ENCODE assay signal across 8 cellular contexts in the genomic region with DNA sequence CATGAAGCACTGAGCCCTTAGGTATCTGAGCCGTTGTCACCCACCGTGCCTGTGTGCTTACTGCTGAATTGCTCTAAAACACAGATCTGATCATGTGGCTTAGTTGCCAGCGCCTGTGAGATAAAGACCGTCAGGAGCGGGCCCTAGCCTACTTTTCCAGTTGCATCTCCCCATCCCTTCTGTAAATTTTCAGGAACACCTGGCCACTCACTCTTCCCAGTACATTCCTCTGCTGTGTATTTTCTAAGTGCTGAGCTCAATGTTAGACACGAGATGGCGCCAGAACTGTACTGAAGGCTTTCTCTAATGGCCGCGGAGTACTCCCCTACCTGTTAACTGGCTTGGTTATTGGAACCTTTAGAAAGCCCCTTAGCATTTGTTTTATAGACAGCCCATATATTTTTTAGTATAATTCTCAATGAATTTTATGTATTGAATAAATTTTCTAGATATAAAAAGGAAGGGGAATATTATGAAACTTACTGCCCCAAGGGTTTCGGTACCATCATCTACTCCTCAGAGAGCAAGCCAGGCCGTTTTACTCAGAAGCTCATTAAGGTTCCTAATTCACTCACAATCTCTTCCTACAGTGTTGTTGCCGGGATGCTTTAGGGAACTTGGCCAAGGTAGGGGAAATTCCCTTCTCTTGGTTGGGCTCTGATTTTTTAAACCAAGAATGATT. TPM values are rescaled to one million over a fixed set of nuclear protein-coding genes. Genes with fewer than 3 reads are reported as not detected.
DNase-seq lines count a peak whose midpoint lies in the region; ATAC-seq and TF ChIP-seq lines count a peak whose summit lies in the region.

No MANE protein-coding gene starts in this region.

- no peak overlapping the region for H3K56ac ChIP-seq in IMR-90 (ENCODE audit: extremely low read depth, insufficient read depth, low read length)

- peak; percentile 81 for TF ChIP-seq RAD21 in IMR-90 (IDR thresholded peaks at IDR 0.05; ENCODE audit: low read length)

- no peak overlapping the region for H4K8ac ChIP-seq in IMR-90 (ENCODE audit: low read depth in 2 of 2, low read length in 2 of 2)

- H4K5ac ChIP-seq in IMR-90 (ENCODE audit: low read depth, low read length) = no peak overlapping the region

- 31% methylated on average over 2 of the region's 12 CpGs; no CpG with 5 or more reads in 1 of the 2 experiments for WGBS in IMR-90 (ENCODE audit: extremely low coverage in 2 of 2, insufficient read length in 1 of 2), 2 experiments
- 26 to 31% (median 28%) methylated on average over 12 of the region's 12 CpGs for WGBS in adrenal gland, 4 donors
- whole genome bisulfite sequencing in right cardiac atrium = 16% methylated on average over 12 of the region's 12 CpGs

- H3K9me3 ChIP-seq in IMR-90 (ENCODE audit: control insufficient read depth, insufficient read depth, low read length) = peaks cover 5% of the 10 kb centered on the region; the same call in 1 of the 2 replicates
- peaks cover 0 to 9% (median 0%) of the 10 kb centered on the region in 3 donors for H3K9me3 ChIP-seq in adrenal gland (replicated peaks in 1 of 3)
- no peaks in the 10 kb centered on the region for H3K9me3 ChIP-seq in right cardiac atrium (ENCODE audit: control insufficient read depth, low read length)

- ATAC-seq in IMR-90 (ENCODE audit: low read depth) (peak; percentile 39; the same call in 1 of the 2 replicates), right cardiac atrium (peak; percentile 69 to 76), HG03571 (IDR thresholded peaks at IDR 0.05; ENCODE audit: unreplicated experiment) (no peak)

- H3K4me3 ChIP-seq in IMR-90 (ENCODE audit: insufficient read depth, low read depth, low read length) = no peak overlapping the region
- H3K4me3 ChIP-seq in adrenal gland = peak overlapping the region in 1 of 4 donors; percentile 56
- peak overlapping the region; percentile 71 for H3K4me3 ChIP-seq in right cardiac atrium (ENCODE audit: low read length)
- no peak overlapping the region for H3K4me3 ChIP-seq in retinal pigment epithelial cell (ENCODE audit: low read length)

- peak overlapping the region; percentile 34 for H2AFZ ChIP-seq in IMR-90 (replicated peaks; ENCODE audit: low read length, poor library complexity)

- H3K4me1 ChIP-seq in IMR-90 (ENCODE audit: control insufficient read depth, insufficient read depth, low read length) (peaks cover 7% of the 10 kb centered on the region), adrenal gland (replicated peaks in 1 of 2) (peaks cover 0 to 6% of the 10 kb centered on the region in 2 donors), right cardiac atrium (ENCODE audit: control insufficient read depth, insufficient read depth, low read length) (peaks cover 3% of the 10 kb centered on the region)

- no peaks in the 10 kb centered on the region for H3K9me1 ChIP-seq in IMR-90 (ENCODE audit: insufficient read depth, low read length)

- no peaks in the 10 kb centered on the region for H4K20me1 ChIP-seq in IMR-90 (ENCODE audit: insufficient read depth, low read length)

- no TSS peak for BruUV-seq in IMR-90 (replicated peaks; lab: Mats Ljungman, UMichigan)

- no peak overlapping the region for H3K27ac ChIP-seq in IMR-90 (ENCODE audit: insufficient read depth, low read length)
- H3K27ac ChIP-seq in adrenal gland = no peak overlapping the region
- no peak overlapping the region for H3K27ac ChIP-seq in right cardiac atrium (ENCODE audit: low read length)

- in situ Hi-C loops in IMR-90 (cut with MboI; ENCODE audit: low sequenced_read_pairs) = loop anchor here (10.0 to 25.0 kb wide), 4 partner anchors 216 to 666 kb away; a partner anchor contains a TSS

- no peak overlapping the region for H3K23ac ChIP-seq in IMR-90 (ENCODE audit: low read depth, low read length)

- DNase-seq in NCI-H2196 (lab: John Stamatoyannopoulos, UW; ENCODE audit: unreplicated experiment) (peak; percentile 39), NCI-H2196 treated with DMSO at 0.1 percent for 48 hours (lab: John Stamatoyannopoulos, UW; ENCODE audit: unreplicated experiment) (no peak), IMR-90 (peak; percentile 54), RPMI7951 (ENCODE audit: low read depth) (peak; percentile 69), adrenal gland (peak in 5 of 7 donors; percentile 27 to 67 (median 45)), right cardiac atrium (peak in 1 of 3 donors; percentile 55), retinal pigment epithelial cell (ENCODE audit: low read depth) (no peak)

- no peak overlapping the region for H2AK9ac ChIP-seq in IMR-90 (replicated peaks; ENCODE audit: low read depth, low read length, poor library complexity)

- no peak overlapping the region for H2BK120ac ChIP-seq in IMR-90 (ENCODE audit: low read depth, low read length)

- no peak overlapping the region for H3K9ac ChIP-seq in IMR-90 (ENCODE audit: low read depth, low read length)

- no peak overlapping the region for H3K4me2 ChIP-seq in IMR-90 (ENCODE audit: low read depth, low read length)

- no peak overlapping the region for H4K91ac ChIP-seq in IMR-90 (ENCODE audit: insufficient read depth, low read depth, low read length)

- no peak overlapping the region for H2AK5ac ChIP-seq in IMR-90 (ENCODE audit: low read depth, low read length)

- POLR2A ChIA-PET in IMR-90 (lab: Charles Lee; ENCODE audit: unreplicated experiment) = interaction anchor here (0.6 kb wide), 1 partner anchor 247 kb away, joined by 4 read pairs; no protein-coding TSS in a partner anchor

- no peaks in the 10 kb centered on the region for H3K36me3 ChIP-seq in IMR-90 (ENCODE audit: control insufficient read depth, insufficient read depth, low read length)
- H3K36me3 ChIP-seq in adrenal gland (replicated peaks in 1 of 2) = no peaks in the 10 kb centered on the region

- no peak overlapping the region for H3K4ac ChIP-seq in IMR-90 (ENCODE audit: low read depth, low read length)

- peaks cover 10% of the 10 kb centered on the region; the same call in 1 of the 2 replicates for H3K27me3 ChIP-seq in IMR-90 (ENCODE audit: control insufficient read depth, insufficient read depth, low read length)
- H3K27me3 ChIP-seq in adrenal gland = no peaks in the 10 kb centered on the region
- no peaks in the 10 kb centered on the region for H3K27me3 ChIP-seq in right cardiac atrium (ENCODE audit: control insufficient read depth, insufficient read depth)

- H3K18ac ChIP-seq in IMR-90 (ENCODE audit: low read depth, low read length) = no peak overlapping the region

- H3K79me1 ChIP-seq in IMR-90 (ENCODE audit: low read depth in 1 of 2, low read length in 2 of 2) = no peaks in the 10 kb centered on the region

- dilution Hi-C loops in IMR-90 (cut with HindIII; ENCODE audit: low sequenced_read_pairs, unreplicated experiment) = no loop called here

- H2BK20ac ChIP-seq in IMR-90 (ENCODE audit: low read depth, low read length) = no peak overlapping the region

- TF ChIP-seq POLR2A in IMR-90 (IDR thresholded peaks at IDR 0.05; ENCODE audit: low read depth, low read length) = no peak
- no peak for TF ChIP-seq POLR2A in adrenal gland (IDR thresholded peaks at IDR 0.05)

- CTCF ChIA-PET in IMR-90 (lab: Yijun Ruan, JAX) = interaction anchor here (0.7 to 1.0 kb wide), 2 partner anchors 218 to 1024 kb away, joined by 3 read pairs; no protein-coding TSS in a partner anchor

- H2BK15ac ChIP-seq in IMR-90 (ENCODE audit: low read depth, low read length) = no peak overlapping the region

- intact Hi-C loops in IMR-90 (cut with micrococcal nuclease) (loop anchor here (2.0 to 5.0 kb wide), 6 partner anchors 228 to 1026 kb away; a partner anchor contains a TSS), adrenal gland (cut with DNase I) (no loop called here), right cardiac atrium (cut with DNase I) (loop anchor here in 2 of 4 donors (10.0 kb wide), 2 partner anchors 228 to 578 kb away; a partner anchor contains a TSS)

- no peak overlapping the region for H3K14ac ChIP-seq in IMR-90 (replicated peaks; ENCODE audit: low read depth, low read length)

- no peak overlapping the region for H2BK5ac ChIP-seq in IMR-90 (ENCODE audit: low read depth, low read length, poor library complexity, severe bottlenecking)

- TF ChIP-seq CTCF in IMR-90 (conservative IDR thresholded peaks at IDR 0.05; ENCODE audit: low read depth, low read length) (peak; percentile 76), adrenal gland (IDR thresholded peaks at IDR 0.05) (peak; percentile 26 to 69 (median 54)), retinal pigment epithelial cell (conservative IDR thresholded peaks at IDR 0.05; ENCODE audit: low read depth, low read length) (peak; percentile 80)

TF ChIP-seq in IMR-90, 13 proteins besides CTCF, POLR2A, EP300 and RAD21:
- TF ChIP-seq, protein P1, sequence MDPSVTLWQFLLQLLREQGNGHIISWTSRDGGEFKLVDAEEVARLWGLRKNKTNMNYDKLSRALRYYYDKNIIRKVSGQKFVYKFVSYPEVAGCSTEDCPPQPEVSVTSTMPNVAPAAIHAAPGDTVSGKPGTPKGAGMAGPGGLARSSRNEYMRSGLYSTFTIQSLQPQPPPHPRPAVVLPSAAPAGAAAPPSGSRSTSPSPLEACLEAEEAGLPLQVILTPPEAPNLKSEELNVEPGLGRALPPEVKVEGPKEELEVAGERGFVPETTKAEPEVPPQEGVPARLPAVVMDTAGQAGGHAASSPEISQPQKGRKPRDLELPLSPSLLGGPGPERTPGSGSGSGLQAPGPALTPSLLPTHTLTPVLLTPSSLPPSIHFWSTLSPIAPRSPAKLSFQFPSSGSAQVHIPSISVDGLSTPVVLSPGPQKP (IDR thresholded peaks at IDR 0.05; ENCODE audit: borderline replicate concordance, low read depth, low read length) = no peak
- no peak for TF ChIP-seq RFX5 (IDR thresholded peaks at IDR 0.05; ENCODE audit: low read depth, low read length)
- TF ChIP-seq SMC3 (IDR thresholded peaks at IDR 0.05; ENCODE audit: low read depth, low read length) = peak; percentile 64
TF ChIP-seq in IMR-90: peak in this region for 1.

RNA-seq across cellular contexts. Expression of a gene that starts 16.7 kb away (rescaled TPM):
- not detected in 2 replicates for total RNA-seq in IMR-90 (2012; rRNA removed)
- not detected in 2 replicates for polyA plus RNA-seq in IMR-90 (2012; rRNA removed)
- polyA plus RNA-seq in IMR-90 (2012; cell fraction: cytosol; rRNA removed) = not detected in 2 replicates
- polyA plus RNA-seq in IMR-90 (2012; cell fraction: nucleus; rRNA removed; ENCODE audit: low replicate concordance) = not detected in 2 replicates
- 0.12 TPM in 1 of 2 replicates, not detected in the other for total RNA-seq in RPMI7951 (2014; rRNA removed; shearing (Covaris generic))
- under 1 TPM in 1 of 8 donors, not detected in 7; under 0.01 TPM for total RNA-seq in adrenal gland
- not detected for polyA plus RNA-seq in adrenal gland
- total RNA-seq in right cardiac atrium = not detected
- polyA plus RNA-seq in right cardiac atrium = not detected

Comparison
In these comparisons a context has a peak if more than half of its experiments do, and no peak if none do; other contexts are left out.
1. DNase-seq: peak in NCI-H2196 (single experiment), IMR-90 (single experiment), RPMI7951 (single experiment) and adrenal gland (5 of 7); none in NCI-H2196 treated with DMSO at 0.1 percent for 48 hours (single experiment) and retinal pigment epithelial cell (single experiment).
2. Peak in every context shown above with its lines, with median percentiles within 50 percentile points of each other: CTCF ChIP-seq.